25 cellular contexts compared by ENCODE assay signal in the genomic region with DNA sequence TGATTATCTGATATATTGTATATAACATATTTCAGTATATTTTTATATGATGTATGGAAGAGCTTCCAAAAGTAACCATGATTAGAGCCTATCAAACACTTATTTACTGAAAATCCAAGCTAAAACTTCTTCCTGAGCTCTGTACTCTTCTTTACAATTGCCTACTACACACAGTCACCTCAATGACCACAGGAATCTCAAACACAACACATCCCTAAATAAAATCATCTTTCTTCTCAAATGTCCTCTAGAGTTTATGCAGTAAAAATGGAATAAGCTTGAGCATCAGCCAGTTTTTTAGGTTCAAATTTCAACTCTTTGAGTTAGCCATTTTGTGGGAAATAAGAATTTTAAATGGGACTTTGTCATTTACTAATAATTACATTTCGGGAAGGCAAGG.
"Had no signal": no experiment of that assay in that cellular context is flagged by ENCODE, and none has a peak within 500 bp of the region (broad histone marks: within the 10 kb centered on the region; RNA-seq: fewer than 3 reads in every experiment).

No MANE protein-coding gene starts in this region.

- DNase-seq: activated CD4-positive, alpha-beta memory T cell treated with anti-CD3 and anti-CD28 coated beads, Interleukin-2, amount 10 ng/mL, durations not matched to agents 7 days and 5 days; activated CD4-positive, alpha-beta T cell treated with anti-CD3 and anti-CD28 coated beads for 1 hour; activated CD4-positive, alpha-beta T cell treated with anti-CD3 and anti-CD28 coated beads for 48 hours; activated CD4-positive, CD25-positive, alpha-beta regulatory T cell; activated CD8-positive, alpha-beta memory T cell treated with anti-CD3 and anti-CD28 coated beads for 24 hours; activated CD8-positive, alpha-beta memory T cell treated with anti-CD3 and anti-CD28 coated beads, Interleukin-2, amount 10 ng/mL, durations not matched to agents 7 days and 5 days; activated CD8-positive, alpha-beta memory T cell treated with anti-CD3 and anti-CD28 coated beads, Interleukin-2, amount 50 U/mL, for 48 hours; activated effector memory CD4-positive, alpha-beta T cell treated with Interleukin-2 at 50 U/mL for 16 hours; activated naive CD4-positive, alpha-beta T cell treated with anti-CD3 and anti-CD28 coated beads, Interleukin-2, amount 10 ng/mL, durations not matched to agents 7 days and 5 days; activated T-cell treated with anti-CD3 and anti-CD28 coated beads, Interleukin-2, amount 50 U/mL, for 48 hours; aorta; NCI-H1105; NCI-H1417 treated with DMSO at 0.1 percent for 48 hours; NCI-H1930; NCI-H2081 treated with DMSO at 0.1 percent for 48 hours; NCI-H226; NCI-H446 treated with DMSO at 0.1 percent for 48 hours; NCI-H524; NCI-H69; SHP77; T1000 had no signal

- H3K27ac ChIP-seq: cardiac muscle cell, SJCRH30, SK-N-MC, WERI-Rb-1 had no signal

- H3K27me3 ChIP-seq: cardiac muscle cell, SJCRH30 had no signal

- H3K36me3 ChIP-seq: cardiac muscle cell, SJCRH30, WERI-Rb-1 had no signal

- H3K4me3 ChIP-seq: cardiac muscle cell, SJCRH30, SK-N-MC had no signal

- H3K9me3 ChIP-seq: SJCRH30 had no signal
